ENCODE assay signal across 27 cellular contexts in the genomic region with DNA sequence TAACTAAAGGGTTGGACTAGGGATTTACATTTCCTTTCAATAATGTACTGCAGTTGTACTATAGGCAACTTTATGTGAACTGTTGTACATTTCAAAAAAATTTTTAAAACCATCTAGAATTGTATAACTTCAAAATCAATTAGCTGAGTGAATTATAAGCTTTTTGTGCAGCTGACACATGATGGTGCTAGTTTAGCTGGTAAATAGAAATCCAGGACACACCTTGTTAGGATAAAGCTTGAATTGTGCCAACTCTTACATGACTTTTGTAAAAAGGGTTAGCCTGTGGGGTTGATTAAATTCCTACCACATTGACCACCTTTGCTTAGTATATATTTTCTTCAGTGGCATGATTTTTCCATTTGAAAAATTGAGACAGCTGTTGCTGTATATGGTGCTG.
"Had no signal": no experiment of that assay in that cellular context is flagged by ENCODE, and none has a peak within 500 bp of the region (broad histone marks: within the 10 kb centered on the region; RNA-seq: fewer than 3 reads in every experiment).

No MANE protein-coding gene starts in this region.

- ATAC-seq: stimulated activated effector memory CD8-positive, alpha-beta T cell treated with anti-CD3 and anti-CD28 coated beads, Interleukin-12 subunit alpha, Interleukin-12 subunit beta, amount 100 ng/mL, for 72 hours; stimulated activated memory B cell treated with anti-CD40 and anti-IgM and Interleukin-4, amounts not matched to agents 10 μg/mL and 1 μg/mL and 100 μg/mL, for 72 hours; stimulated activated naive B cell treated with anti-CD40 and anti-IgM and Interleukin-4, amounts not matched to agents 10 μg/mL and 1 μg/mL and 100 μg/mL, for 72 hours; stimulated activated naive CD8-positive, alpha-beta T cell treated with anti-CD3 and anti-CD28 coated beads, Interleukin-15, amount 100 ng/mL, for 72 hours; stimulated activated naive CD8-positive, alpha-beta T cell treated with anti-CD3 and anti-CD28 coated beads, Interleukin-15, Interleukin-2, amounts not matched to agents 100 U/mL and 50 U/mL, for 24 hours; upper lobe of right lung had no signal

- H3K36me3 ChIP-seq: suprapubic skin, thoracic aorta, thyroid gland, transverse colon, upper lobe of left lung, upper lobe of right lung, uterus, vagina had no signal

- H3K27me3 ChIP-seq: stomach, suprapubic skin, testis, thyroid gland, tibial artery, tibial nerve, transverse colon, upper lobe of left lung, upper lobe of right lung, uterus, vagina had no signal

- H3K4me1 ChIP-seq: stomach, suprapubic skin, testis, thyroid gland, tibial artery, tibial nerve, transverse colon, upper lobe of left lung, upper lobe of right lung, uterus, vagina had no signal

- DNase-seq: stimulated activated CD4-positive, alpha-beta T cell treated with anti-CD3 and anti-CD28 coated beads, Interleukin-2, amount 100 ng/mL, for 48 hours; stimulated activated CD4-positive, alpha-beta T cell treated with anti-CD3 and anti-CD28 coated beads, Interleukin-4, amount 100 ng/mL, for 1 hour; stimulated activated CD4-positive, alpha-beta T cell treated with anti-CD3 and anti-CD28 coated beads, Interleukin-4, amount 100 ng/mL, for 24 hours; stimulated activated CD4-positive, alpha-beta T cell treated with anti-CD3 and anti-CD28 coated beads, Interleukin-4, amount 100 ng/mL, for 4 hours; stimulated activated CD8-positive, alpha-beta memory T cell treated with anti-CD3 and anti-CD28 coated beads, Interleukin-4, amount 100 ng/mL, for 48 hours; stimulated activated naive B cell treated with anti-CD40 and anti-IgM and Interleukin-4, amounts not matched to agents 10 μg/mL and 1 μg/mL and 100 μg/mL, for 72 hours; stimulated activated naive CD4-positive, alpha-beta T cell; stimulated activated naive CD4-positive, alpha-beta T cell treated with Interleukin-2 at 50 U/mL for 16 hours; stimulated activated naive CD8-positive, alpha-beta T cell treated with anti-CD3 and anti-CD28 coated beads, Interleukin-15, amount 100 ng/mL, for 72 hours; stimulated activated naive CD8-positive, alpha-beta T cell treated with anti-CD3 and anti-CD28 coated beads, Interleukin-15, Interleukin-2, amounts not matched to agents 100 U/mL and 50 U/mL, for 24 hours; stomach; substantia nigra; testis; thyroid gland; tibial artery; transverse colon; trophoblast cell; upper lobe of left lung; upper lobe of right lung; uterus had no signal

- H3K27ac ChIP-seq: stomach, suprapubic skin, testis, thoracic aorta, thyroid gland, tibial artery, tibial nerve, transverse colon, upper lobe of left lung, upper lobe of right lung, uterus, vagina had no signal

- H3K4me3 ChIP-seq: stomach, suprapubic skin, testis, thoracic aorta, thyroid gland, tibial artery, tibial nerve, transverse colon, upper lobe of left lung, upper lobe of right lung, uterus, vagina had no signal

- FAIRE-seq: urothelium cell line had no signal

- H3K9me3 ChIP-seq: suprapubic skin, testis, thyroid gland, tibial artery, transverse colon, uterus, vagina had no signal
